8 cellular contexts compared by ENCODE assay signal in the genomic region with DNA sequence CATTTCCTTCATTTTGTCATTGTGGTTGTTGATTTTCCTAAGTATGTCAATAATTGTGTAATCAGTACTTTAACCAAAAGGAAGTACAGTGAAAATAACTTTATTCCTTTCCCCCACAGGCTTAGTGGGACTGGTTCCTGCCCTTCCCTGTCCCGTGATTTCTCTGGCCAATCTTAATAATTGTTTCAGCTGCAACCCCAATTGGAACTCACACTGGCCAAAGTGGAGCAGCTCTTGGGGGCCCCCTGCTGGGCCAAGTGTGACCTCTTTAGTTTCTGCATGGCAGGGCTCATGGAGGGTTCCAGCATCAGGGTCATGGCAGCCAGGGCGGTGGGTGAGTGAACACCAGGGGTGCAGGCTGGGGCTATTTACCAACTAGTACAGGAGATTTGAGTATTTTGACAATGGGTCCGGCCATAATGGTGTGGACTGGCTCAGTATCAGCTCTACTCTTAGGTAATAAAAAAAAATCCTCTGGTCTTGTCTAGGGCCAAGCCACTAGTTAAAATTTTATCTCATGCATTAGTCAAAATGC. TPM values are rescaled to one million over a fixed set of nuclear protein-coding genes. Genes with fewer than 3 reads are reported as not detected.
DNase-seq lines count a peak whose midpoint lies in the region; ATAC-seq lines count a peak whose summit lies in the region.

No MANE protein-coding gene starts in this region.

- DNase-seq in A172 (ENCODE audit: low spot score) = peak; percentile 84
- DNase-seq in NCI-H526 treated with DMSO at 0.1 percent for 48 hours (lab: John Stamatoyannopoulos, UW) = peak; percentile 18
- DNase-seq in activated CD4-positive, alpha-beta T cell treated with anti-CD3 and anti-CD28 coated beads, Interleukin-2, amount 50 U/mL, for 1 hour = peak; percentile 75
- peak; percentile 81 for DNase-seq in ecto neural progenitor cell (ENCODE audit: low spot score)
- peak; percentile 71 to 78 for DNase-seq in memory B cell (ENCODE audit: low spot score in 2 of 2)
- DNase-seq in stimulated activated CD8-positive, alpha-beta memory T cell treated with anti-CD3 and anti-CD28 coated beads, Interleukin-15, amount 100 ng/mL, for 48 hours (ENCODE audit: low read depth in 2 of 2) = peak; percentile 58 to 69

- no peak overlapping the region for H3K27ac Mint-ChIP-seq in memory B cell

- peaks cover 1% of the 10 kb centered on the region for H3K27me3 Mint-ChIP-seq in memory B cell

- H3K36me3 Mint-ChIP-seq in memory B cell = no peaks in the 10 kb centered on the region

- H3K9me3 Mint-ChIP-seq in memory B cell = no peaks in the 10 kb centered on the region

- no peak overlapping the region for H3K4me3 Mint-ChIP-seq in memory B cell

- H3K4me1 Mint-ChIP-seq in memory B cell = peaks cover 10% of the 10 kb centered on the region

- ATAC-seq in GM18508 (IDR thresholded peaks at IDR 0.05; ENCODE audit: insufficient read depth, unreplicated experiment) (peak; percentile 52), HG03135 (IDR thresholded peaks at IDR 0.05; ENCODE audit: unreplicated experiment) (peak; percentile 65), memory B cell (ENCODE audit: low read depth) (peak; percentile 88)

RNA-seq across cellular contexts. Expression of a gene that starts 31.7 kb away (rescaled TPM):
- total RNA-seq in A172 (2014; rRNA removed; shearing (Covaris generic)) = 185 and 287 TPM in 2 replicates

Comparison
In these comparisons a context has a peak if more than half of its experiments do, and no peak if none do; other contexts are left out.
1. Peak in every context shown above with its lines: DNase-seq and ATAC-seq.
2. DNase-seq: peak in every context shown above with its lines; median percentile 84 in A172; 81 in ecto neural progenitor cell; 75 in activated CD4-positive, alpha-beta T cell treated with anti-CD3 and anti-CD28 coated beads, Interleukin-2, amount 50 U/mL, for 1 hour; 74 in memory B cell; 64 in stimulated activated CD8-positive, alpha-beta memory T cell treated with anti-CD3 and anti-CD28 coated beads, Interleukin-15, amount 100 ng/mL, for 48 hours; 18 in NCI-H526 treated with DMSO at 0.1 percent for 48 hours.